Comparison of ENCODE assay signal across 23 cellular contexts in the genomic region with DNA sequence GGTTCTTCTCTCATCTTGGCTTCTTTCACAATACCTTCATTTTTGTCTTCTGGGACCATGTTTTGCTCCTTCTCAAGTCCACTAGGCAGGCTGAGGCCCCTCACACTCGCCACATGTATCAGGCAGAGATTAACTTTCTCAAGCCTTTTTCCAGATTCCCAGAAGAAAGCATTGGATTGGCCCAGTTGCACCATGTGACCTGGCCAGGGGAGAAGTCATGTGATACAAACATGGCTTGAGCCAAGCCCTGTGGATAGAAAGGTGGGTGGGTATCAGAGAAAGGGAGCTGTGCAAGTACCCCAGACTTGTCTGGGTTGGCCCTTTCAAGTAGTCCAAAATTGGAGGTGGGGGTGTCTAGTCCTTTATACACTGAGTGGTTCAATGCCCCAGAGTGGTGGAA. TPM values are rescaled to one million over a fixed set of nuclear protein-coding genes. Genes with fewer than 3 reads are reported as not detected.
"Had no signal": no experiment of that assay in that cellular context is flagged by ENCODE, and none has a peak within 500 bp of the region (broad histone marks: within the 10 kb centered on the region; RNA-seq: fewer than 3 reads in every experiment).

No MANE protein-coding gene starts in this region.

- ATAC-seq: activated CD8-positive, alpha-beta T cell treated with anti-CD3 and anti-CD28 coated beads for 36 hours; left lung; psoas muscle; right cardiac atrium had no signal

- H3K4me3 ChIP-seq: left lung, ovary, psoas muscle, tibial artery had no signal

- FAIRE-seq: colon, frontal cortex had no signal

- H3K4me1 ChIP-seq: left lung, psoas muscle, tibial artery had no signal

- H3K27ac ChIP-seq: brain microvascular endothelial cell, left lung, ovary, psoas muscle, tibial artery had no signal

- H3K27me3 ChIP-seq: brain microvascular endothelial cell, left lung, ovary, tibial artery had no signal

- DNase-seq: activated CD4-positive, alpha-beta T cell treated with anti-CD3 and anti-CD28 coated beads, Interleukin-2, amount 10 ng/mL, durations not matched to agents 24 days and 14 days; activated CD8-positive, alpha-beta T cell treated with anti-CD3 and anti-CD28 coated beads for 36 hours; activated naive CD4-positive, alpha-beta T cell treated with Interleukin-2 at 50 U/mL for 16 hours; activated T-cell treated with anti-CD3 and anti-CD28 coated beads, Interleukin-2, amount 50 U/mL, for 24 hours; aorta; brain microvascular endothelial cell; central memory CD4-positive, alpha-beta T cell; endodermal cell; erythroblast; hypothalamus; left lung; mammary epithelial cell; nephron progenitor cell; ovary; psoas muscle; right cardiac atrium; stimulated activated CD4-positive, alpha-beta T cell treated with anti-CD3 and anti-CD28 coated beads, Interleukin-2, amount 100 ng/mL, for 24 hours; stimulated activated naive CD4-positive, alpha-beta T cell treated with Interleukin-2 at 50 U/mL for 16 hours; T1000; tibial artery had no signal

- H3K36me3 ChIP-seq: brain microvascular endothelial cell, left lung, ovary, tibial artery had no signal

- H3K9me3 ChIP-seq: left lung, ovary, psoas muscle, tibial artery had no signal

RNA-seq across cellular contexts. Expression of a gene that starts 36.7 kb away (rescaled TPM):
- polyA plus RNA-seq: aorta, urinary bladder had no signal
